19 cellular contexts compared by ENCODE assay signal in the genomic region with DNA sequence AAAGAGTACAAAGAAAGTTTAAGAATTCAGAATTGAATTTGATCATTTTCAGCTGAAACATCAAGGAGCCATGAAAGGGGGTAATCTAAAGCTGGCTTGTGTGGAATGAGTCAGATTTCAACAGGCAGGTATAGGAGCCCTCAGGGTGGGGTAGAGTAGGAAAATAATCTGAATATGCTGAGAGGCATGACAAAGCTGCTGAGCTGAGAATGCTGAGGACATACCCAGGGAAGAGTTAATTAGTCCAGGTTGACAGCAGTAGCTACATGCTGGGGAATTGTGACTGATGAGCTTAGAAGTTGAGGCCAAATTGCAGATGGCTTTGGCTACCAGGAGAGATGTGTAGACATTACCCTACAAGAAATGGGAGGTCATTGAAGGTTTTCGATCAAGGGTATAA.
DNase-seq lines count a peak whose midpoint lies in the region; ATAC-seq, FAIRE-seq and TF ChIP-seq lines count a peak whose summit lies in the region.
"Had no signal": no experiment of that assay in that cellular context is flagged by ENCODE, and none has a peak within 500 bp of the region (broad histone marks: within the 10 kb centered on the region; RNA-seq: fewer than 3 reads in every experiment).

No MANE protein-coding gene starts in this region.

- peaks cover 2% of the 10 kb centered on the region for H3K9me3 Mint-ChIP-seq in neural progenitor cell

- H2AFZ ChIP-seq in neural progenitor cell (replicated peaks), result no peak overlapping the region

- DNase-seq in G401 (ENCODE audit: low spot score) (peak; percentile 69), bronchial epithelial cell (ENCODE audit: low read depth) (no peak), foreskin keratinocyte (peak in 1 of 2 donors; percentile 25), neural progenitor cell (ENCODE audit: low spot score) (peak; percentile 11), thyroid gland (no peak)
- DNase-seq: 8988T; Calu3; CD8-positive, alpha-beta T cell; DMS79 treated with DMSO at 0.1 percent for 48 hours; H9 had no signal

- H3K9me3 ChIP-seq in neural progenitor cell (ENCODE audit: low read depth), result no peaks in the 10 kb centered on the region
- no peaks in the 10 kb centered on the region for H3K9me3 ChIP-seq in thyroid gland
- H3K9me3 ChIP-seq: BLaER1 treated with 17β-estradiol and CSF1 and Interleukin-3, amounts not matched to agents 10 nM and 100 nM had no signal

- H3K4me1 ChIP-seq in foreskin keratinocyte (no peaks in the 10 kb centered on the region), neural progenitor cell (peaks cover 7% of the 10 kb centered on the region), thyroid gland (no peaks in the 10 kb centered on the region)
- H3K4me1 ChIP-seq: BLaER1 treated with 17β-estradiol and CSF1 and Interleukin-3, amounts not matched to agents 10 nM and 100 nM had no signal

- no peaks in the 10 kb centered on the region for H4K20me1 ChIP-seq in neural progenitor cell (ENCODE audit: low read depth)
- H4K20me1 ChIP-seq: BLaER1 treated with 17β-estradiol and CSF1 and Interleukin-3, amounts not matched to agents 10 nM and 100 nM had no signal

- H3F3A ChIP-seq in neural progenitor cell (ENCODE audit: low read depth), result no peaks in the 10 kb centered on the region

- H3K27ac ChIP-seq in foreskin keratinocyte (no peak overlapping the region), neural progenitor cell (no peak overlapping the region), thyroid gland (no peak overlapping the region)
- H3K27ac ChIP-seq: BLaER1 treated with 17β-estradiol and CSF1 and Interleukin-3, amounts not matched to agents 10 nM and 100 nM had no signal

- in situ Hi-C loops in G401 (cut with HindIII; ENCODE audit: low sequenced_read_pairs), result no loop called here

- TF ChIP-seq CTCF in bronchial epithelial cell (IDR thresholded peaks at IDR 0.05; ENCODE audit: insufficient read depth, low read length, severe bottlenecking) (no peak), foreskin keratinocyte (conservative IDR thresholded peaks at IDR 0.05) (no peak), neural progenitor cell (IDR thresholded peaks at IDR 0.05) (no peak), thyroid gland (IDR thresholded peaks at IDR 0.05) (no peak)

- H3K4me2 ChIP-seq in neural progenitor cell, result peak overlapping the region; percentile 5
- H3K4me2 ChIP-seq: BLaER1 treated with 17β-estradiol and CSF1 and Interleukin-3, amounts not matched to agents 10 nM and 100 nM had no signal

- 89 to 92% methylated on average over 1 of the region's 1 CpG for WGBS in thyroid gland, 2 donors

- H3K4me3 ChIP-seq in bronchial epithelial cell (ENCODE audit: low read depth, low read length), result no peak overlapping the region
- H3K4me3 ChIP-seq in neural progenitor cell, result no peak overlapping the region
- no peak overlapping the region for H3K4me3 ChIP-seq in thyroid gland (replicated peaks in 1 of 3)
- H3K4me3 ChIP-seq: BLaER1 treated with 17β-estradiol and CSF1 and Interleukin-3, amounts not matched to agents 10 nM and 100 nM had no signal

- H3K4me3 Mint-ChIP-seq in neural progenitor cell, result no peak overlapping the region
- H3K4me3 Mint-ChIP-seq: B cell; CD8-positive, alpha-beta T cell; H9; IgD-negative memory B cell had no signal

- H3K9ac ChIP-seq in neural progenitor cell, result no peak overlapping the region
- H3K9ac ChIP-seq: BLaER1 treated with 17β-estradiol and CSF1 and Interleukin-3, amounts not matched to agents 10 nM and 100 nM had no signal

- ATAC-seq in foreskin keratinocyte (peak; percentile 62), HG03457 (IDR thresholded peaks at IDR 0.05; ENCODE audit: unreplicated experiment) (no peak), GM21717 (IDR thresholded peaks at IDR 0.05; ENCODE audit: unreplicated experiment) (no peak)
- ATAC-seq: CD8-positive, alpha-beta T cell; HepG2 had no signal

- intact Hi-C loops in thyroid gland (cut with DNase I), result no loop called here

- H3K36me3 Mint-ChIP-seq in neural progenitor cell, result no peaks in the 10 kb centered on the region
- H3K36me3 Mint-ChIP-seq: CD8-positive, alpha-beta T cell; IgD-negative memory B cell had no signal

- no peaks in the 10 kb centered on the region for H3K79me2 ChIP-seq in neural progenitor cell (ENCODE audit: low read depth)

- H3K27me3 ChIP-seq in bronchial epithelial cell (ENCODE audit: control insufficient read depth, insufficient read depth, low read length) (no peaks in the 10 kb centered on the region), foreskin keratinocyte (peaks cover under 1% of the 10 kb centered on the region), neural progenitor cell (no peaks in the 10 kb centered on the region), thyroid gland (no peaks in the 10 kb centered on the region)
- H3K27me3 ChIP-seq: BLaER1 treated with 17β-estradiol and CSF1 and Interleukin-3, amounts not matched to agents 10 nM and 100 nM had no signal

- no peaks in the 10 kb centered on the region for H3K27me3 Mint-ChIP-seq in neural progenitor cell (ENCODE audit: insufficient read depth, low read depth)
- H3K27me3 Mint-ChIP-seq: B cell, IgD-negative memory B cell had no signal

- H3K36me3 ChIP-seq in bronchial epithelial cell (ENCODE audit: control insufficient read depth, insufficient read depth, low read length), result no peaks in the 10 kb centered on the region
- H3K36me3 ChIP-seq in neural progenitor cell, result no peaks in the 10 kb centered on the region
- H3K36me3 ChIP-seq in thyroid gland, result no peaks in the 10 kb centered on the region
- H3K36me3 ChIP-seq: BLaER1 treated with 17β-estradiol and CSF1 and Interleukin-3, amounts not matched to agents 10 nM and 100 nM had no signal

- FAIRE-seq in bronchial epithelial cell (lab: Jason Lieb, UNC), result peak; percentile 7
- FAIRE-seq: G401.6, GM12891, H1, HepG2 had no signal

- no peak overlapping the region for H3K27ac Mint-ChIP-seq in neural progenitor cell
- H3K27ac Mint-ChIP-seq: B cell; CD8-positive, alpha-beta T cell; IgD-negative memory B cell had no signal

- TF ChIP-seq POLR2A in thyroid gland (IDR thresholded peaks at IDR 0.05), result no peak

- peaks cover 5% of the 10 kb centered on the region for H3K4me1 Mint-ChIP-seq in neural progenitor cell
- H3K4me1 Mint-ChIP-seq: B cell had no signal

Comparison
In these comparisons a context has a peak if more than half of its experiments do, and no peak if none do; other contexts are left out.
1. DNase-seq: peak in G401 (single experiment) and neural progenitor cell (single experiment); none in bronchial epithelial cell (single experiment) and thyroid gland (0 of 2).